8 cellular contexts compared by ENCODE assay signal in genomic region chr4:127781303-127782024, GRCh38. TPM values are rescaled to one million over a fixed set of nuclear protein-coding genes. Genes with fewer than 3 reads are reported as not detected.
A peak's percentile ranks its signal among the peaks of the same experiment; 100 is the strongest.
DNase-seq lines count a peak whose midpoint lies in the region; ATAC-seq, FAIRE-seq and TF ChIP-seq lines count a peak whose summit lies in the region.

No MANE protein-coding gene starts in this region.

- H3K36me3 ChIP-seq in astrocyte (ENCODE audit: insufficient read depth, low read length), result no peaks in the 10 kb centered on the region

- H3K9me3 ChIP-seq in astrocyte (ENCODE audit: insufficient read depth, low read depth, low read length), result no peaks in the 10 kb centered on the region

- no peak for FAIRE-seq in astrocyte (lab: Jason Lieb, UNC)

- H4K20me1 ChIP-seq in astrocyte (ENCODE audit: insufficient read depth, low read length), result no peaks in the 10 kb centered on the region

- H3K9ac ChIP-seq in astrocyte (ENCODE audit: low read length), result peak overlapping the region; percentile 81

- H3K4me2 ChIP-seq in astrocyte (ENCODE audit: low read length), result peak overlapping the region; percentile 91

- H3K9me3 Mint-ChIP-seq in astrocyte (ENCODE audit: unreplicated experiment), result no peaks in the 10 kb centered on the region

- H3K4me3 ChIP-seq in astrocyte (ENCODE audit: insufficient read depth, low read depth, low read length), result peak overlapping the region; percentile 74

- no peaks in the 10 kb centered on the region for H3K27me3 Mint-ChIP-seq in astrocyte (ENCODE audit: low read depth, unreplicated experiment)

- ATAC-seq in GM21423 (IDR thresholded peaks at IDR 0.05; ENCODE audit: unreplicated experiment), result peak; percentile 34

- peak overlapping the region; percentile 60 for H3K27ac ChIP-seq in astrocyte (ENCODE audit: low read depth, low read length)

- no peak overlapping the region for H3K27ac Mint-ChIP-seq in astrocyte (ENCODE audit: unreplicated experiment)

- DNase-seq in DMS53 (lab: John Stamatoyannopoulos, UW) (peak; percentile 83), HPDE6-E6E7 (ENCODE audit: extremely low spot score) (peak; percentile 41), astrocyte (ENCODE audit: low read depth) (peak; percentile 28), hypothalamus (lab: John Stamatoyannopoulos, UW) (peak in 28 of 51 donors; percentile 10 to 82 (median 51)), retina (peak; percentile 83), GOT3 (lab: John Stamatoyannopoulos, UW) (no peak), SW480 (ENCODE audit: low spot score) (no peak)

- no peaks in the 10 kb centered on the region for H3K79me2 ChIP-seq in astrocyte (ENCODE audit: insufficient read depth, low read length)

- H3K4me3 Mint-ChIP-seq in astrocyte (ENCODE audit: unreplicated experiment), result peak overlapping the region; percentile 40

- no peaks in the 10 kb centered on the region for H3K27me3 ChIP-seq in astrocyte (ENCODE audit: insufficient read depth, low read length)

- H2AFZ ChIP-seq in astrocyte (ENCODE audit: low read depth, low read length), result peak overlapping the region; percentile 86

- TF ChIP-seq CTCF in astrocyte (IDR thresholded peaks at IDR 0.05; ENCODE audit: insufficient read depth, low read depth, low read length), result no peak

- H3K36me3 Mint-ChIP-seq in astrocyte (ENCODE audit: low read depth, unreplicated experiment), result no peaks in the 10 kb centered on the region

- peaks cover 2% of the 10 kb centered on the region for H3K4me1 Mint-ChIP-seq in astrocyte (ENCODE audit: low read depth, unreplicated experiment)

- H3K4me1 ChIP-seq in astrocyte (ENCODE audit: insufficient read depth, low read length), result no peaks in the 10 kb centered on the region

RNA-seq across cellular contexts. Expression of gene HSPA4L, which starts 0.7 kb away (rescaled TPM):
- 8.0 and 8.9 TPM in 2 replicates for total RNA-seq in astrocyte

RNA-seq across cellular contexts. Expression of gene SLC25A31, which starts 51.3 kb away (rescaled TPM):
- not detected in 2 replicates for total RNA-seq in astrocyte

Comparison
In these comparisons a context has a peak if more than half of its experiments do, and no peak if none do; other contexts are left out.
1. DNase-seq: peak in DMS53 (single experiment), HPDE6-E6E7 (single experiment), astrocyte (single experiment), hypothalamus (28 of 51) and retina (single experiment); none in GOT3 (single experiment) and SW480 (single experiment).